8 cellular contexts compared by ENCODE assay signal in genomic region chr10:43396061-43396927, GRCh38.
DNase-seq lines count a peak whose midpoint lies in the region; ATAC-seq lines count a peak whose summit lies in the region.

No MANE protein-coding gene starts in this region.

- DNase-seq in AG08396 (ENCODE audit: low spot score) (peak; percentile 89), NCI-H774 (lab: John Stamatoyannopoulos, UW) (peak; percentile 80), activated T-cell treated with anti-CD3 and anti-CD28 coated beads for 4 hours (peak; percentile 43), epithelial cell of prostate (ENCODE audit: low read depth, low spot score) (no peak), middle frontal gyrus (ENCODE audit: extremely low spot score, low spot score) (peak; percentile 37)
- peak; percentile 74 for DNase-seq in stimulated activated CD8-positive, alpha-beta memory T cell treated with anti-CD3 and anti-CD28 coated beads, Interleukin-4, amount 100 ng/mL, for 24 hours (ENCODE audit: low read depth)

- ATAC-seq in GM19035 (IDR thresholded peaks at IDR 0.05; ENCODE audit: unreplicated experiment) (peak; percentile 47), HG03139 (IDR thresholded peaks at IDR 0.05; ENCODE audit: unreplicated experiment) (peak; percentile 52)

- peak overlapping the region; percentile 92 for H3K27ac ChIP-seq in epithelial cell of prostate
